In genomic region chr14:102180248-102180998, GRCh38 we compare ENCODE assay signal across 22 cellular contexts. TPM values are rescaled to one million over a fixed set of nuclear protein-coding genes. Genes with fewer than 3 reads are reported as not detected.
DNase-seq lines count a peak whose midpoint lies in the region; ATAC-seq and TF ChIP-seq lines count a peak whose summit lies in the region.
"Had no signal": no experiment of that assay in that cellular context is flagged by ENCODE, and none has a peak within 500 bp of the region (broad histone marks: within the 10 kb centered on the region; RNA-seq: fewer than 3 reads in every experiment).

No MANE protein-coding gene starts in this region.

- H3K9me2 ChIP-seq in SU-DHL-6 (replicated peaks; ENCODE audit: insufficient read depth, low read length) = no peaks in the 10 kb centered on the region

- DNase-seq in activated naive CD8-positive, alpha-beta T cell treated with anti-CD3 and anti-CD28 coated beads for 36 hours = no peak
- no peak for DNase-seq in memory B cell (ENCODE audit: low spot score in 2 of 2)
- DNase-seq in substantia nigra (lab: John Stamatoyannopoulos, UW) = no peak
- DNase-seq in dedifferentiated amniotic fluid mesenchymal stem cell (ENCODE audit: extremely low spot score) = no peak
- DNase-seq: activated CD4-positive, alpha-beta T cell treated with anti-CD3 and anti-CD28 coated beads, Interleukin-2, amount 50 U/mL, for 4 hours; activated naive CD4-positive, alpha-beta T cell treated with anti-CD3 and anti-CD28 coated beads, Interleukin-2, amount 50 U/mL, for 16 hours; brain microvascular endothelial cell; islet precursor cell; MM.1S; NCI-H187 treated with DMSO at 0.1 percent for 48 hours; small intestine; stimulated activated CD4-positive, alpha-beta T cell treated with anti-CD3 and anti-CD28 coated beads, Interleukin-2, amount 100 ng/mL, for 48 hours had no signal

- H3K27ac ChIP-seq in SU-DHL-6 (ENCODE audit: low read depth, low read length) (peak overlapping the region; percentile 22; the same call in 1 of the 2 replicates), substantia nigra (ENCODE audit: low read depth, low read length, poor library complexity, severe bottlenecking) (peak overlapping the region; percentile 89)
- H3K27ac ChIP-seq: brain microvascular endothelial cell, hepatocyte had no signal

- ATAC-seq in memory B cell (ENCODE audit: low read depth) (no peak), GM21515 (IDR thresholded peaks at IDR 0.05; ENCODE audit: unreplicated experiment) (no peak), HG03439 (IDR thresholded peaks at IDR 0.05; ENCODE audit: unreplicated experiment) (no peak)
- ATAC-seq: HCT116 had no signal

- H3K9me3 ChIP-seq in SU-DHL-6 (ENCODE audit: insufficient read depth, low read length) = no peaks in the 10 kb centered on the region

- no peaks in the 10 kb centered on the region for H3K9me3 Mint-ChIP-seq in activated naive CD8-positive, alpha-beta T cell (ENCODE audit: low read depth)
- peaks cover 2% of the 10 kb centered on the region for H3K9me3 Mint-ChIP-seq in activated naive CD8-positive, alpha-beta T cell treated with anti-CD3 and anti-CD28 coated beads for 36 hours
- no peaks in the 10 kb centered on the region for H3K9me3 Mint-ChIP-seq in memory B cell
- H3K9me3 Mint-ChIP-seq: CD14-positive monocyte; dendritic cell treated with granulocyte-macrophage colony-stimulating factor and Interleukin-4, amounts not matched to agents 40 ng/mL and 50 ng/mL, for 4 days had no signal

- no peak overlapping the region for H3K9ac ChIP-seq in SU-DHL-6 (ENCODE audit: low read length)

- no peak overlapping the region for H3K4me3 Mint-ChIP-seq in activated naive CD8-positive, alpha-beta T cell
- no peak overlapping the region for H3K4me3 Mint-ChIP-seq in activated naive CD8-positive, alpha-beta T cell treated with anti-CD3 and anti-CD28 coated beads for 36 hours
- peak overlapping the region; percentile 9 for H3K4me3 Mint-ChIP-seq in memory B cell
- H3K4me3 Mint-ChIP-seq: CD14-positive monocyte; dendritic cell treated with granulocyte-macrophage colony-stimulating factor and Interleukin-4, amounts not matched to agents 40 ng/mL and 50 ng/mL, for 4 days had no signal

- no peaks in the 10 kb centered on the region for H3K27me3 ChIP-seq in SU-DHL-6 (ENCODE audit: low read length)
- H3K27me3 ChIP-seq: brain microvascular endothelial cell, hepatocyte had no signal

- H3K4me3 ChIP-seq in SU-DHL-6 (ENCODE audit: insufficient read depth, low read length, poor library complexity, severe bottlenecking) = no peak overlapping the region
- H3K4me3 ChIP-seq: hepatocyte, lung had no signal

- no peak overlapping the region for H2AFZ ChIP-seq in SU-DHL-6 (ENCODE audit: low read depth, low read length, severe bottlenecking)
- H2AFZ ChIP-seq: hepatocyte had no signal

- H3K27ac Mint-ChIP-seq in activated naive CD8-positive, alpha-beta T cell = peak overlapping the region; percentile 73
- H3K27ac Mint-ChIP-seq in activated naive CD8-positive, alpha-beta T cell treated with anti-CD3 and anti-CD28 coated beads for 36 hours = no peak overlapping the region
- H3K27ac Mint-ChIP-seq in memory B cell = no peak overlapping the region
- H3K27ac Mint-ChIP-seq: dendritic cell treated with granulocyte-macrophage colony-stimulating factor and Interleukin-4, amounts not matched to agents 40 ng/mL and 50 ng/mL, for 4 days; progenitor cell of endocrine pancreas had no signal

- H3K79me2 ChIP-seq in SU-DHL-6 (ENCODE audit: insufficient read depth, low read length) = peaks cover 84% of the 10 kb centered on the region

- H3F3A ChIP-seq in SU-DHL-6 (ENCODE audit: insufficient read depth) = peaks cover 7% of the 10 kb centered on the region; the same call in 1 of the 2 replicates

- H3K36me3 ChIP-seq in SU-DHL-6 (ENCODE audit: low read length) = no peaks in the 10 kb centered on the region
- H3K36me3 ChIP-seq: brain microvascular endothelial cell had no signal

- no peaks in the 10 kb centered on the region for H4K20me1 ChIP-seq in SU-DHL-6 (ENCODE audit: low read depth, low read length)

- peaks cover 77% of the 10 kb centered on the region for H3K4me1 Mint-ChIP-seq in activated naive CD8-positive, alpha-beta T cell (ENCODE audit: low read depth)
- peaks cover 69% of the 10 kb centered on the region for H3K4me1 Mint-ChIP-seq in activated naive CD8-positive, alpha-beta T cell treated with anti-CD3 and anti-CD28 coated beads for 36 hours
- H3K4me1 Mint-ChIP-seq in memory B cell = peaks cover 38% of the 10 kb centered on the region

- H3K27me3 Mint-ChIP-seq in activated naive CD8-positive, alpha-beta T cell = no peaks in the 10 kb centered on the region
- no peaks in the 10 kb centered on the region for H3K27me3 Mint-ChIP-seq in activated naive CD8-positive, alpha-beta T cell treated with anti-CD3 and anti-CD28 coated beads for 36 hours
- no peaks in the 10 kb centered on the region for H3K27me3 Mint-ChIP-seq in memory B cell
- H3K27me3 Mint-ChIP-seq: dendritic cell treated with granulocyte-macrophage colony-stimulating factor and Interleukin-4, amounts not matched to agents 40 ng/mL and 50 ng/mL, for 4 days; progenitor cell of endocrine pancreas had no signal

- H3K4me2 ChIP-seq in SU-DHL-6 (ENCODE audit: low read depth, low read length, poor library complexity, severe bottlenecking) = peak overlapping the region; percentile 26
- H3K4me2 ChIP-seq: hepatocyte had no signal

- TF ChIP-seq CTCF in SU-DHL-6 (IDR thresholded peaks at IDR 0.05; ENCODE audit: insufficient read depth, low read length, poor library complexity, severe bottlenecking) = no peak

- H3K36me3 Mint-ChIP-seq in activated naive CD8-positive, alpha-beta T cell = peaks cover 4% of the 10 kb centered on the region
- peaks cover 7% of the 10 kb centered on the region for H3K36me3 Mint-ChIP-seq in activated naive CD8-positive, alpha-beta T cell treated with anti-CD3 and anti-CD28 coated beads for 36 hours
- H3K36me3 Mint-ChIP-seq in memory B cell = peaks cover 2% of the 10 kb centered on the region

RNA-seq across cellular contexts. Expression of gene WDR20, which starts 40.7 kb away (rescaled TPM):
- total RNA-seq in activated naive CD8-positive, alpha-beta T cell treated with anti-CD3 and anti-CD28 coated beads for 36 hours = 10 to 100 TPM; 22.3 to 27.3 TPM
